Comparison of ENCODE assay signal across 24 cellular contexts in genomic region chr2:239518286-239519080, GRCh38.
DNase-seq lines count a peak whose midpoint lies in the region; ATAC-seq, FAIRE-seq and TF ChIP-seq lines count a peak whose summit lies in the region.
"Had no signal": no experiment of that assay in that cellular context is flagged by ENCODE, and none has a peak within 500 bp of the region (broad histone marks: within the 10 kb centered on the region; RNA-seq: fewer than 3 reads in every experiment).

No MANE protein-coding gene starts in this region.

- H3K36me3 ChIP-seq in right atrium auricular region (no peaks in the 10 kb centered on the region), H1 (ENCODE audit: control insufficient read depth in 2 of 4, insufficient read depth in 4 of 4, low read length in 3 of 4) (no peaks in the 10 kb centered on the region), neuronal stem cell (replicated peaks in 1 of 2; ENCODE audit: control insufficient read depth in 2 of 2, insufficient read depth in 2 of 2, low read length in 2 of 2) (no peaks in the 10 kb centered on the region), tibial nerve (no peaks in the 10 kb centered on the region)
- H3K36me3 ChIP-seq: HAP-1 had no signal

- H3K9me3 ChIP-seq in right cardiac atrium (ENCODE audit: control insufficient read depth, low read length) (no peaks in the 10 kb centered on the region), right atrium auricular region (no peaks in the 10 kb centered on the region), H1 (ENCODE audit: insufficient read depth in 2 of 2, low read depth in 1 of 2, low read length in 1 of 2) (no peaks in the 10 kb centered on the region), neuronal stem cell (replicated peaks in 1 of 2; ENCODE audit: control insufficient read depth in 2 of 2, insufficient read depth in 1 of 2, low read depth in 1 of 2, low read length in 2 of 2) (no peaks in the 10 kb centered on the region), tibial nerve (no peaks in the 10 kb centered on the region)
- H3K9me3 ChIP-seq: HAP-1 had no signal

- no peaks in the 10 kb centered on the region for H3K23me2 ChIP-seq in H1 (ENCODE audit: low read depth, low read length)

- H3K79me1 ChIP-seq in H1 (ENCODE audit: low read depth, low read length) (no peaks in the 10 kb centered on the region), neuronal stem cell (ENCODE audit: low read depth, low read length) (no peaks in the 10 kb centered on the region)

- H3K4me2 ChIP-seq in H1 (ENCODE audit: insufficient read depth in 1 of 2, low read depth in 2 of 2, low read length in 2 of 2) (no peak overlapping the region), neuronal stem cell (ENCODE audit: insufficient read depth, low read length, poor library complexity, severe bottlenecking) (no peak overlapping the region)

- H3K56ac ChIP-seq in H1 (replicated peaks; ENCODE audit: insufficient read length, low read depth, low read length), result no peak overlapping the region

- H2AFZ ChIP-seq in H1 (ENCODE audit: low read length) (no peak overlapping the region), neuronal stem cell (ENCODE audit: low read length) (no peak overlapping the region)
- H2AFZ ChIP-seq: GM23248 had no signal

- no peak overlapping the region for H3K14ac ChIP-seq in H1 (ENCODE audit: insufficient read length)
- H3K14ac ChIP-seq in neuronal stem cell (ENCODE audit: low read length), result no peak overlapping the region

- DNase-seq in right cardiac atrium (peak in 2 of 3 donors; percentile 25 to 30), right atrium auricular region (ENCODE audit: low spot score) (no peak), H1 (ENCODE audit: low read depth in 1 of 2, low spot score in 2 of 2) (no peak), neuronal stem cell (ENCODE audit: low spot score) (no peak), hepatic stellate cell (ENCODE audit: low spot score) (no peak), tibial nerve (ENCODE audit: low spot score in 2 of 2) (no peak), dermis blood vessel endothelial cell (no peak)
- DNase-seq: CD4-positive, alpha-beta memory T cell; COR-L47; DMS53; GM23248; HFFc6; IMR-90; KG1; MM.1S; NCI-H2081; NCI-H2227 treated with DMSO at 0.1 percent for 48 hours; NCI-H526 treated with DMSO at 0.1 percent for 48 hours; SHP77 treated with DMSO at 0.1 percent for 48 hours had no signal

- no peak overlapping the region for H2BK15ac ChIP-seq in H1 (ENCODE audit: low read length)
- peak overlapping the region; percentile 21 for H2BK15ac ChIP-seq in neuronal stem cell (ENCODE audit: low read length)

- FAIRE-seq in H1 (lab: Jason Lieb, UNC), result no peak
- FAIRE-seq: G401.6, GM12878 had no signal

- no peak overlapping the region for H2BK12ac ChIP-seq in H1 (ENCODE audit: low read depth, low read length)
- H2BK12ac ChIP-seq in neuronal stem cell (ENCODE audit: low read length), result no peak overlapping the region

- H3K4me3 ChIP-seq in right cardiac atrium (ENCODE audit: low read length), result no peak overlapping the region
- no peak overlapping the region for H3K4me3 ChIP-seq in right atrium auricular region
- no peak overlapping the region for H3K4me3 ChIP-seq in H1 (ENCODE audit: extremely low read depth in 1 of 4, insufficient read depth in 2 of 4, low read depth in 3 of 4, low read length in 4 of 4)
- no peak overlapping the region for H3K4me3 ChIP-seq in neuronal stem cell (ENCODE audit: low read length in 2 of 2)
- H3K4me3 ChIP-seq in tibial nerve, result no peak overlapping the region
- H3K4me3 ChIP-seq: GM12878, GM23248, HAP-1 had no signal

- no peak for TF ChIP-seq RAD21 in H1 (IDR thresholded peaks at IDR 0.05 in 1 of 2, conservative IDR thresholded peaks at IDR 0.05 in 1 of 2; ENCODE audit: low read depth in 2 of 2, low read length in 2 of 2)

- TF ChIP-seq CTCF in right atrium auricular region (IDR thresholded peaks at IDR 0.05) (no peak), H1 (IDR thresholded peaks at IDR 0.05; ENCODE audit: control extremely low read depth in 1 of 3, insufficient read depth in 1 of 3, low read depth in 1 of 3, low read length in 3 of 3) (no peak), tibial nerve (IDR thresholded peaks at IDR 0.05) (no peak)

- no peak overlapping the region for H4K91ac ChIP-seq in H1 (replicated peaks; ENCODE audit: insufficient read length, low read length)
- no peak overlapping the region for H4K91ac ChIP-seq in neuronal stem cell (ENCODE audit: low read depth, low read length, poor library complexity)

- H3K4ac ChIP-seq in H1 (replicated peaks; ENCODE audit: insufficient read length, low read depth, low read length) (no peak overlapping the region), neuronal stem cell (ENCODE audit: low read length) (no peak overlapping the region)

- no peak overlapping the region for H2BK20ac ChIP-seq in H1 (ENCODE audit: low read length)

- H3K79me2 ChIP-seq in H1 (ENCODE audit: control insufficient read depth in 1 of 2, insufficient read depth in 2 of 2, low read length in 2 of 2), result no peaks in the 10 kb centered on the region

- no peak for TF ChIP-seq EP300 in H1 (IDR thresholded peaks at IDR 0.05; ENCODE audit: borderline replicate concordance in 1 of 2, low read depth in 2 of 2, low read length in 2 of 2)
- TF ChIP-seq EP300 in tibial nerve (IDR thresholded peaks at IDR 0.05), result no peak

- intact Hi-C loops in right cardiac atrium (cut with DNase I), result no loop called here

- H2BK5ac ChIP-seq in H1 (ENCODE audit: low read depth, low read length) (no peak overlapping the region), neuronal stem cell (ENCODE audit: low read length) (no peak overlapping the region)

- H2AK5ac ChIP-seq in H1 (ENCODE audit: low read depth, low read length), result no peak overlapping the region
- peak overlapping the region; percentile 65 for H2AK5ac ChIP-seq in neuronal stem cell (ENCODE audit: low read depth, low read length)

- H4K8ac ChIP-seq in H1 (ENCODE audit: extremely low read depth, insufficient read depth, low read length), result 0 out of 2 replicates have a peak overlapping the region, but pooled peaks have one; percentile 4
- no peak overlapping the region for H4K8ac ChIP-seq in neuronal stem cell (ENCODE audit: low read depth, low read length)

- ATAC-seq in right cardiac atrium, result no peak
- ATAC-seq: GM12878, Panc1 had no signal

- H4K20me1 ChIP-seq in H1 (replicated peaks in 1 of 2; ENCODE audit: control insufficient read depth in 1 of 2, insufficient read depth in 2 of 2, low read length in 2 of 2), result peaks cover 0 to 1% of the 10 kb centered on the region in 2 experiments

- CTCF ChIA-PET in H1 (lab: Charles Lee; ENCODE audit: partially characterized antibody), result no interaction called here

- no peak overlapping the region for H3K18ac ChIP-seq in H1 (ENCODE audit: extremely low read depth, low read length)
- peak overlapping the region; percentile 60 for H3K18ac ChIP-seq in neuronal stem cell (ENCODE audit: low read length)

- peaks cover 3% of the 10 kb centered on the region for H3K4me1 ChIP-seq in right cardiac atrium (ENCODE audit: control insufficient read depth, insufficient read depth, low read length)
- H3K4me1 ChIP-seq in right atrium auricular region, result peaks cover 0 to 12% of the 10 kb centered on the region in 2 donors
- H3K4me1 ChIP-seq in H1 (replicated peaks in 1 of 4; ENCODE audit: control insufficient read depth in 3 of 4, insufficient read depth in 4 of 4, low read length in 3 of 4), result peaks cover 0 to 5% (median 2%) of the 10 kb centered on the region in 4 experiments; a peak in 4 of 7 replicates
- peaks cover 0 to 5% of the 10 kb centered on the region in 2 donors for H3K4me1 ChIP-seq in neuronal stem cell (ENCODE audit: control insufficient read depth in 2 of 2, insufficient read depth in 1 of 2, low read depth in 1 of 2, low read length in 2 of 2)
- no peaks in the 10 kb centered on the region for H3K4me1 ChIP-seq in tibial nerve
- H3K4me1 ChIP-seq: HAP-1 had no signal

- no peak overlapping the region for H4K5ac ChIP-seq in H1 (ENCODE audit: insufficient read length, low read depth, low read length)

- H3K23ac ChIP-seq in H1 (ENCODE audit: insufficient read length), result no peak overlapping the region
- H3K23ac ChIP-seq in neuronal stem cell (ENCODE audit: low read depth, low read length, poor library complexity), result no peak overlapping the region

- no peak for TF ChIP-seq POLR2A in H1 (IDR thresholded peaks at IDR 0.05; ENCODE audit: control extremely low read depth in 1 of 2, low read depth in 2 of 2, low read length in 2 of 2)
- TF ChIP-seq POLR2A in tibial nerve (IDR thresholded peaks at IDR 0.05), result no peak

- POLR2A ChIA-PET in H1 (lab: Charles Lee; ENCODE audit: partially characterized antibody), result no interaction called here

- 89% methylated on average over 19 of the region's 19 CpGs for WGBS in right cardiac atrium
- WGBS in H1 (ENCODE audit: extremely low coverage in 1 of 2, insufficient coverage in 1 of 2, insufficient read length in 1 of 2, insufficient replicate concordance in 2 of 2, low coverage in 1 of 2, low lambda C conversion rate in 2 of 2, missing lambda C conversion rate in 1 of 2), 2 experiments, result 83% methylated on average over 15 of the region's 19 CpGs; no CpG with 5 or more reads in 1 of the 2 experiments
- WGBS in neuronal stem cell (ENCODE audit: extremely low coverage in 2 of 2, insufficient read length in 2 of 2, insufficient replicate concordance in 1 of 2), 2 donors, result no CpG with 5 or more reads among the region's 19 CpGs
- WGBS in tibial nerve, 2 donors, result 92 to 94% methylated on average over 19 of the region's 19 CpGs

- H3K9ac ChIP-seq in H1 (replicated peaks in 1 of 4; ENCODE audit: extremely low read depth in 1 of 4, low read depth in 3 of 4, low read length in 3 of 4) (no peak overlapping the region), neuronal stem cell (ENCODE audit: low read depth, low read length, poor library complexity) (no peak overlapping the region)
- H3K9ac ChIP-seq: GM23248 had no signal

- H2BK120ac ChIP-seq in H1 (replicated peaks; ENCODE audit: low read depth, low read length) (no peak overlapping the region), neuronal stem cell (ENCODE audit: low read depth, low read length) (no peak overlapping the region)

- H3K27ac ChIP-seq in right cardiac atrium (ENCODE audit: low read length) (no peak overlapping the region), right atrium auricular region (no peak overlapping the region), H1 (ENCODE audit: low read depth, low read length) (no peak overlapping the region), neuronal stem cell (replicated peaks; ENCODE audit: low read length) (no peak overlapping the region), tibial nerve (no peak overlapping the region)
- H3K27ac ChIP-seq: GM23248, RWPE1 had no signal

- H3K27me3 ChIP-seq in right cardiac atrium (ENCODE audit: control insufficient read depth, insufficient read depth), result no peaks in the 10 kb centered on the region
- no peaks in the 10 kb centered on the region for H3K27me3 ChIP-seq in right atrium auricular region
- H3K27me3 ChIP-seq in H1 (replicated peaks in 1 of 4; ENCODE audit: control insufficient read depth in 3 of 4, extremely low read depth in 1 of 4, insufficient read depth in 3 of 4, low read length in 3 of 4), result no peaks in the 10 kb centered on the region
- peaks cover 0 to 30% (median 2%) of the 10 kb centered on the region in 3 experiments for H3K27me3 ChIP-seq in neuronal stem cell (ENCODE audit: control insufficient read depth in 3 of 3, insufficient read depth in 3 of 3, low read depth in 1 of 3, low read length in 3 of 3)
- no peaks in the 10 kb centered on the region for H3K27me3 ChIP-seq in tibial nerve

Comparison
In these comparisons a context has a peak if more than half of its experiments do, and no peak if none do; other contexts are left out.
1. DNase-seq: peak in right cardiac atrium (2 of 3); none in right atrium auricular region (single experiment), H1 (0 of 2), neuronal stem cell (single experiment), hepatic stellate cell (single experiment), tibial nerve (0 of 2) and dermis blood vessel endothelial cell (single experiment).